In genomic region chr16:75305364-75306101, GRCh38 we compare ENCODE assay signal across 8 cellular contexts. TPM values are rescaled to one million over a fixed set of nuclear protein-coding genes. Genes with fewer than 3 reads are reported as not detected.
DNase-seq lines count a peak whose midpoint lies in the region; ATAC-seq, FAIRE-seq and TF ChIP-seq lines count a peak whose summit lies in the region.

No MANE protein-coding gene starts in this region.

- ATAC-seq in GM21390 (IDR thresholded peaks at IDR 0.05; ENCODE audit: unreplicated experiment) (peak; percentile 83), lung (ENCODE audit: insufficient read depth, low FRiP score) (peak; percentile 82)
- peak; percentile 64 for ATAC-seq in stimulated activated memory B cell treated with anti-CD40 and anti-IgM and Interleukin-4, amounts not matched to agents 10 μg/mL and 1 μg/mL and 100 μg/mL, for 72 hours

- H3K27me3 ChIP-seq in HUES64 (ENCODE audit: insufficient read depth, low read length), result no peaks in the 10 kb centered on the region
- H3K27me3 ChIP-seq in lung (ENCODE audit: control insufficient read depth, insufficient read depth), result no peaks in the 10 kb centered on the region

- H3K4me3 Mint-ChIP-seq in stimulated activated memory B cell treated with anti-CD40 and anti-IgM and Interleukin-4, amounts not matched to agents 10 μg/mL and 1 μg/mL and 100 μg/mL, for 72 hours, result no peak overlapping the region

- peak; percentile 95 for DNase-seq in COLO829 (ENCODE audit: low spot score)
- peak; percentile 79 for DNase-seq in cerebellar cortex (ENCODE audit: low spot score)
- DNase-seq in lung (ENCODE audit: low spot score), result peak; percentile 72
- DNase-seq in NCI-H187 (lab: John Stamatoyannopoulos, UW), result no peak

- peaks cover 69% of the 10 kb centered on the region for H3K36me3 Mint-ChIP-seq in stimulated activated memory B cell treated with anti-CD40 and anti-IgM and Interleukin-4, amounts not matched to agents 10 μg/mL and 1 μg/mL and 100 μg/mL, for 72 hours

- H3K9ac ChIP-seq in HUES64 (ENCODE audit: low read depth, low read length), result no peak overlapping the region

- H3K27me3 Mint-ChIP-seq in stimulated activated memory B cell treated with anti-CD40 and anti-IgM and Interleukin-4, amounts not matched to agents 10 μg/mL and 1 μg/mL and 100 μg/mL, for 72 hours, result no peaks in the 10 kb centered on the region

- H3K27ac ChIP-seq in HUES64 (ENCODE audit: low read depth, low read length) (peak overlapping the region; percentile 43), lung (ENCODE audit: low read depth in 1 of 2, low read length in 1 of 2) (peak overlapping the region; percentile 88 to 92)

- H3K4me3 ChIP-seq in HUES64 (ENCODE audit: low read length) (no peak overlapping the region), lung (no peak overlapping the region)

- H3K4me1 ChIP-seq in HUES64 (ENCODE audit: insufficient read depth, low read length) (peaks cover 6% of the 10 kb centered on the region; the same call in 1 of the 2 replicates), lung (ENCODE audit: control insufficient read depth in 2 of 2, insufficient read depth in 2 of 2, low read length in 2 of 2) (peaks cover 9 to 23% of the 10 kb centered on the region in 2 donors)

- no peaks in the 10 kb centered on the region for H3K9me3 Mint-ChIP-seq in stimulated activated memory B cell treated with anti-CD40 and anti-IgM and Interleukin-4, amounts not matched to agents 10 μg/mL and 1 μg/mL and 100 μg/mL, for 72 hours

- H3K36me3 ChIP-seq in HUES64 (ENCODE audit: insufficient read depth, low read length) (peaks cover 39% of the 10 kb centered on the region), lung (ENCODE audit: control insufficient read depth in 2 of 2, insufficient read depth in 2 of 2, low read length in 2 of 2) (peaks cover 6 to 10% of the 10 kb centered on the region in 2 donors)

- H3K27ac Mint-ChIP-seq in stimulated activated memory B cell treated with anti-CD40 and anti-IgM and Interleukin-4, amounts not matched to agents 10 μg/mL and 1 μg/mL and 100 μg/mL, for 72 hours, result no peak overlapping the region

- H3K4me1 Mint-ChIP-seq in stimulated activated memory B cell treated with anti-CD40 and anti-IgM and Interleukin-4, amounts not matched to agents 10 μg/mL and 1 μg/mL and 100 μg/mL, for 72 hours, result no peaks in the 10 kb centered on the region

- TF ChIP-seq CTCF in lung (IDR thresholded peaks at IDR 0.05; ENCODE audit: control extremely low read depth, extremely low read depth), result no peak

- FAIRE-seq in TTC549 (lab: Jason Lieb, UNC), result peak; percentile 76

- 67% methylated on average over 8 of the region's 8 CpGs for WGBS in HUES64
- 34 to 50% methylated on average over 8 of the region's 8 CpGs for WGBS in lung, 2 donors

- H3K9me3 ChIP-seq in HUES64 (ENCODE audit: insufficient read depth, low read depth, low read length) (no peaks in the 10 kb centered on the region), lung (ENCODE audit: control insufficient read depth in 2 of 2, insufficient read depth in 1 of 2, low read length in 1 of 2) (no peaks in the 10 kb centered on the region)

RNA-seq across cellular contexts. Expression of gene BCAR1, which starts 54.1 kb away (rescaled TPM):
- 43.7 TPM for polyA plus RNA-seq in HUES64 (2013, experiment 1 of 2)
- polyA plus RNA-seq in HUES64 (2013, experiment 2 of 2), result 40.2 TPM
- total RNA-seq in lung, result 10 to 100 TPM; 51.3 to 70.7 TPM
- polyA plus RNA-seq in lung, result 10 to 100 TPM; 37.5 to 48.6 TPM

Comparison
In these comparisons a context has a peak if more than half of its experiments do, and no peak if none do; other contexts are left out.
1. DNase-seq: peak in COLO829 (single experiment), cerebellar cortex (single experiment) and lung (single experiment); none in NCI-H187 (0 of 2).
2. Peak in every context shown above with its lines, with median percentiles within 50 percentile points of each other: ATAC-seq.